ENCODE assay signal across 19 cellular contexts in the genomic region with DNA sequence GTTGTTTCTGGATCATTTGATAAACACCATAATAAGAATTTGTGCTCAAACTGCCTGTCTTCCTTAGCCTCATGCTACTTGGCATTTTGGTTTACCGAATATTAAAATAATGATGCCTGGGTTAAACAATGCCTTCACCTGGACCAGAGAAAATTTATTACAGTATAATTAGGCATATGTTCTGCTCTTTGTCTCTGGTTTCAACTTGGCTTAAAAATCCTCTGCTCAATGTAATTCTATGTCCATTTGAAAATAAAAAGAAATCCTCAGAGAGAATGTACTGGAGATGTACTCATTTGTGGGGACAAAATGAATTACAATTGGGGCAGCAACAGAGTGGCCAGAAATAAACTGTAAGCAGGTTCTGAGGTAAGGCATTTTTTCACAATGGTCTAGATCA.
"Had no signal": no experiment of that assay in that cellular context is flagged by ENCODE, and none has a peak within 500 bp of the region (broad histone marks: within the 10 kb centered on the region; RNA-seq: fewer than 3 reads in every experiment).

No MANE protein-coding gene starts in this region.

- ATAC-seq: activated T-cell treated with anti-CD3 and anti-CD28 coated beads, Interleukin-2, amount 50 U/mL, for 4 hours; left lung; natural killer cell; T-helper 17 cell had no signal

- H3K27ac Mint-ChIP-seq: activated naive CD8-positive, alpha-beta T cell treated with anti-CD3 and anti-CD28 coated beads for 36 hours; natural killer cell; T-helper 17 cell had no signal

- H3K4me3 ChIP-seq: left lung, lung, prostate gland, right atrium auricular region had no signal

- DNase-seq: activated CD4-positive, alpha-beta T cell treated with anti-CD3 and anti-CD28 coated beads for 4 hours; activated CD4-positive, alpha-beta T cell treated with anti-CD3 and anti-CD28 coated beads, Interleukin-2, amount 50 U/mL, for 48 hours; activated CD4-positive, CD25-positive, alpha-beta regulatory T cell; activated CD8-positive, alpha-beta memory T cell treated with anti-CD3 and anti-CD28 coated beads, Interleukin-2, amount 50 U/mL, for 48 hours; activated naive CD4-positive, alpha-beta T cell treated with Interleukin-2 at 50 U/mL for 16 hours; activated naive CD8-positive, alpha-beta T cell treated with anti-CD3 and anti-CD28 coated beads for 36 hours; activated T-cell treated with anti-CD3 and anti-CD28 coated beads, Interleukin-2, amount 50 U/mL, for 4 hours; foreskin fibroblast; hippocampal formation; kidney glomerular epithelial cell; natural killer cell; stimulated activated CD4-positive, alpha-beta T cell treated with anti-CD3 and anti-CD28 coated beads, Interleukin-4, amount 100 ng/mL, for 24 hours; stimulated activated naive CD4-positive, alpha-beta T cell treated with Interleukin-2 at 50 U/mL for 16 hours; T-helper 17 cell had no signal

- H3K9me3 Mint-ChIP-seq: activated naive CD8-positive, alpha-beta T cell treated with anti-CD3 and anti-CD28 coated beads for 36 hours; activated T-cell treated with anti-CD3 and anti-CD28 coated beads, Interleukin-2, amount 50 U/mL, for 4 hours; natural killer cell had no signal

- H3K36me3 ChIP-seq: left lung, prostate gland had no signal

- H3K9me3 ChIP-seq: left lung, prostate gland, right atrium auricular region had no signal

- H3K27ac ChIP-seq: left lung, prostate gland, right atrium auricular region had no signal

- H3K4me1 Mint-ChIP-seq: natural killer cell had no signal

- H3K4me3 Mint-ChIP-seq: activated naive CD8-positive, alpha-beta T cell treated with anti-CD3 and anti-CD28 coated beads for 36 hours; activated T-cell treated with anti-CD3 and anti-CD28 coated beads, Interleukin-2, amount 50 U/mL, for 4 hours; natural killer cell; T-helper 17 cell had no signal

- FAIRE-seq: endometrium had no signal

- H3K27me3 Mint-ChIP-seq: activated naive CD8-positive, alpha-beta T cell treated with anti-CD3 and anti-CD28 coated beads for 36 hours; T-helper 17 cell had no signal

- H3K36me3 Mint-ChIP-seq: activated naive CD8-positive, alpha-beta T cell treated with anti-CD3 and anti-CD28 coated beads for 36 hours; natural killer cell had no signal

- H3K27me3 ChIP-seq: left lung, right atrium auricular region had no signal

- H3K4me1 ChIP-seq: prostate gland had no signal
